1 cellular context compared by ENCODE assay signal in the genomic region with DNA sequence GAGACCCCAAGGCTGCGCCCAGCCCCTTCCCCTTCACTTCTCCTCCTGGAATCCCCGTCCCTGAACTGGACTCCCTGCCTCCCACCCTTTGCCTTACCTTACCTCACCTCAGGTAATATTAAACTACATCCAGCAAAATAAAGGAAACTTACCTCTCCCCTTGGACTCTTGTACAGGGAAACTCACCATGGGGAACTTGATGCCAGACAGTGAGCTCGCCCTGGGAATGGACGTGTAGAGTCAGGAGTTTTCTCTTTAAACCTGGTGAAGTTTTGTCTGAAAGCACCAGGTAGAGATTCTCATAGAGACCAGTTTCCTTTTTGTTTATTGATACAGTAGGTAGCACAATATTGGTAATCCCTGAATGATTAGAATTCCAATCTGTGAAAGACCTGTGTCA.
TF ChIP-seq lines count a peak whose summit lies in the region.

No MANE protein-coding gene starts in this region.

TF ChIP-seq in GM23338, 12 proteins besides CTCF, POLR2A, EP300 and RAD21 (continued from another document):
- TF ChIP-seq, protein P1, sequence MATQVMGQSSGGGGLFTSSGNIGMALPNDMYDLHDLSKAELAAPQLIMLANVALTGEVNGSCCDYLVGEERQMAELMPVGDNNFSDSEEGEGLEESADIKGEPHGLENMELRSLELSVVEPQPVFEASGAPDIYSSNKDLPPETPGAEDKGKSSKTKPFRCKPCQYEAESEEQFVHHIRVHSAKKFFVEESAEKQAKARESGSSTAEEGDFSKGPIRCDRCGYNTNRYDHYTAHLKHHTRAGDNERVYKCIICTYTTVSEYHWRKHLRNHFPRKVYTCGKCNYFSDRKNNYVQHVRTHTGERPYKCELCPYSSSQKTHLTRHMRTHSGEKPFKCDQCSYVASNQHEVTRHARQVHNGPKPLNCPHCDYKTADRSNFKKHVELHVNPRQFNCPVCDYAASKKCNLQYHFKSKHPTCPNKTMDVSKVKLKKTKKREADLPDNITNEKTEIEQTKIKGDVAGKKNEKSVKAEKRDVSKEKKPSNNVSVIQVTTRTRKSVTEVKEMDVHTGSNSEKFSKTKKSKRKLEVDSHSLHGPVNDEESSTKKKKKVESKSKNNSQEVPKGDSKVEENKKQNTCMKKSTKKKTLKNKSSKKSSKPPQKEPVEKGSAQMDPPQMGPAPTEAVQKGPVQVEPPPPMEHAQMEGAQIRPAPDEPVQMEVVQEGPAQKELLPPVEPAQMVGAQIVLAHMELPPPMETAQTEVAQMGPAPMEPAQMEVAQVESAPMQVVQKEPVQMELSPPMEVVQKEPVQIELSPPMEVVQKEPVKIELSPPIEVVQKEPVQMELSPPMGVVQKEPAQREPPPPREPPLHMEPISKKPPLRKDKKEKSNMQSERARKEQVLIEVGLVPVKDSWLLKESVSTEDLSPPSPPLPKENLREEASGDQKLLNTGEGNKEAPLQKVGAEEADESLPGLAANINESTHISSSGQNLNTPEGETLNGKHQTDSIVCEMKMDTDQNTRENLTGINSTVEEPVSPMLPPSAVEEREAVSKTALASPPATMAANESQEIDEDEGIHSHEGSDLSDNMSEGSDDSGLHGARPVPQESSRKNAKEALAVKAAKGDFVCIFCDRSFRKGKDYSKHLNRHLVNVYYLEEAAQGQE (IDR thresholded peaks at IDR 0.05; ENCODE audit: unreplicated experiment): no peak
- no peak for TF ChIP-seq NANOG (IDR thresholded peaks at IDR 0.05; ENCODE audit: borderline replicate concordance)
- TF ChIP-seq, protein P2, sequence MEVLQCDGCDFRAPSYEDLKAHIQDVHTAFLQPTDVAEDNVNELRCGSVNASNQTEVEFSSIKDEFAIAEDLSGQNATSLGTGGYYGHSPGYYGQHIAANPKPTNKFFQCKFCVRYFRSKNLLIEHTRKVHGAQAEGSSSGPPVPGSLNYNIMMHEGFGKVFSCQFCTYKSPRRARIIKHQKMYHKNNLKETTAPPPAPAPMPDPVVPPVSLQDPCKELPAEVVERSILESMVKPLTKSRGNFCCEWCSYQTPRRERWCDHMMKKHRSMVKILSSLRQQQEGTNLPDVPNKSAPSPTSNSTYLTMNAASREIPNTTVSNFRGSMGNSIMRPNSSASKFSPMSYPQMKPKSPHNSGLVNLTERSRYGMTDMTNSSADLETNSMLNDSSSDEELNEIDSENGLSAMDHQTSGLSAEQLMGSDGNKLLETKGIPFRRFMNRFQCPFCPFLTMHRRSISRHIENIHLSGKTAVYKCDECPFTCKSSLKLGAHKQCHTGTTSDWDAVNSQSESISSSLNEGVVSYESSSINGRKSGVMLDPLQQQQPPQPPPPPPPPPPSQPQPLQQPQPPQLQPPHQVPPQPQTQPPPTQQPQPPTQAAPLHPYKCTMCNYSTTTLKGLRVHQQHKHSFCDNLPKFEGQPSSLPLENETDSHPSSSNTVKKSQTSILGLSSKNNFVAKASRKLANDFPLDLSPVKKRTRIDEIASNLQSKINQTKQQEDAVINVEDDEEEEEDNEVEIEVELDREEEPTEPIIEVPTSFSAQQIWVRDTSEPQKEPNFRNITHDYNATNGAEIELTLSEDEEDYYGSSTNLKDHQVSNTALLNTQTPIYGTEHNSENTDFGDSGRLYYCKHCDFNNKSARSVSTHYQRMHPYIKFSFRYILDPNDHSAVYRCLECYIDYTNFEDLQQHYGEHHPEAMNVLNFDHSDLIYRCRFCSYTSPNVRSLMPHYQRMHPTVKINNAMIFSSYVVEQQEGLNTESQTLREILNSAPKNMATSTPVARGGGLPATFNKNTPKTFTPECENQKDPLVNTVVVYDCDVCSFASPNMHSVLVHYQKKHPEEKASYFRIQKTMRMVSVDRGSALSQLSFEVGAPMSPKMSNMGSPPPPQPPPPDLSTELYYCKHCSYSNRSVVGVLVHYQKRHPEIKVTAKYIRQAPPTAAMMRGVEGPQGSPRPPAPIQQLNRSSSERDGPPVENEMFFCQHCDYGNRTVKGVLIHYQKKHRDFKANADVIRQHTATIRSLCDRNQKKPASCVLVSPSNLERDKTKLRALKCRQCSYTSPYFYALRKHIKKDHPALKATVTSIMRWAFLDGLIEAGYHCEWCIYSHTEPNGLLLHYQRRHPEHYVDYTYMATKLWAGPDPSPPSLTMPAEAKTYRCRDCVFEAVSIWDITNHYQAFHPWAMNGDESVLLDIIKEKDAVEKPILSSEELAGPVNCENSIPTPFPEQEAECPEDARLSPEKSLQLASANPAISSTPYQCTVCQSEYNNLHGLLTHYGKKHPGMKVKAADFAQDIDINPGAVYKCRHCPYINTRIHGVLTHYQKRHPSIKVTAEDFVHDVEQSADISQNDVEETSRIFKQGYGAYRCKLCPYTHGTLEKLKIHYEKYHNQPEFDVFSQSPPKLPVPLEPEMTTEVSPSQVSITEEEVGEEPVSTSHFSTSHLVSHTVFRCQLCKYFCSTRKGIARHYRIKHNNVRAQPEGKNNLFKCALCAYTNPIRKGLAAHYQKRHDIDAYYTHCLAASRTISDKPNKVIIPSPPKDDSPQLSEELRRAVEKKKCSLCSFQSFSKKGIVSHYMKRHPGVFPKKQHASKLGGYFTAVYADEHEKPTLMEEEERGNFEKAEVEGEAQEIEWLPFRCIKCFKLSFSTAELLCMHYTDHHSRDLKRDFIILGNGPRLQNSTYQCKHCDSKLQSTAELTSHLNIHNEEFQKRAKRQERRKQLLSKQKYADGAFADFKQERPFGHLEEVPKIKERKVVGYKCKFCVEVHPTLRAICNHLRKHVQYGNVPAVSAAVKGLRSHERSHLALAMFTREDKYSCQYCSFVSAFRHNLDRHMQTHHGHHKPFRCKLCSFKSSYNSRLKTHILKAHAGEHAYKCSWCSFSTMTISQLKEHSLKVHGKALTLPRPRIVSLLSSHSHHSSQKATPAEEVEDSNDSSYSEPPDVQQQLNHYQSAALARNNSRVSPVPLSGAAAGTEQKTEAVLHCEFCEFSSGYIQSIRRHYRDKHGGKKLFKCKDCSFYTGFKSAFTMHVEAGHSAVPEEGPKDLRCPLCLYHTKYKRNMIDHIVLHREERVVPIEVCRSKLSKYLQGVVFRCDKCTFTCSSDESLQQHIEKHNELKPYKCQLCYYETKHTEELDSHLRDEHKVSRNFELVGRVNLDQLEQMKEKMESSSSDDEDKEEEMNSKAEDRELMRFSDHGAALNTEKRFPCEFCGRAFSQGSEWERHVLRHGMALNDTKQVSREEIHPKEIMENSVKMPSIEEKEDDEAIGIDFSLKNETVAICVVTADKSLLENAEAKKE (CRISPR knock-in tag; IDR thresholded peaks at IDR 0.05): no peak
- no peak for TF ChIP-seq EZH2phosphoT487 (IDR thresholded peaks at IDR 0.05; ENCODE audit: unreplicated experiment)
- TF ChIP-seq POLR2AphosphoS5 (IDR thresholded peaks at IDR 0.05; ENCODE audit: low read depth): no peak
TF ChIP-seq in GM23338: peak in this region for 0.
